In the genomic region with DNA sequence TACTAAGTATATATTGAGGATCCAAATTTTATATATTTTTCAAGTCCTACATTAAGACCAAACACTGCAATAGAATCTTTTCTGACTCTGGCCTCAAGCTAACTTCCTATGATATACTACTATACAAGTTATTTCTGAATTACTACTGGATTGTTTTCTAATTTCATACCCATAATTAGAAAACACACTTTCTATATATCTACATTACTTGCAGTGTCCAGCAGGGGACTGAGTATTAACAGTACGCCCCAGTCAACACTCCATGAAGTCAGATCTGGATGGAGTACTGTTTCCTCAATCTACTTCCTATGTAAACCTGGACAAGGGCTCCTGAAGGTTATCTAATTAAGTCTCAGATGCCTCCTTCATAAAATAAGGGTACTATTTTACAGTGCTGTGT, we compare ENCODE assay signal across 12 cellular contexts.
DNase-seq lines count a peak whose midpoint lies in the region; TF ChIP-seq lines count a peak whose summit lies in the region.
"Had no signal": no experiment of that assay in that cellular context is flagged by ENCODE, and none has a peak within 500 bp of the region (broad histone marks: within the 10 kb centered on the region; RNA-seq: fewer than 3 reads in every experiment).

No MANE protein-coding gene starts in this region.

- DNase-seq in NCI-H748 (lab: John Stamatoyannopoulos, UW; ENCODE audit: unreplicated experiment) = peak; percentile 8
- no peak for DNase-seq in NCI-H748 treated with DMSO at 0.1 percent for 48 hours (lab: John Stamatoyannopoulos, UW)
- DNase-seq in brain microvascular endothelial cell = no peak
- DNase-seq in osteoblast (ENCODE audit: insufficient read length, low spot score, missing footprints) = no peak
- DNase-seq in midbrain (lab: John Stamatoyannopoulos, UW) = no peak
- DNase-seq in COLO829 (ENCODE audit: low spot score) = no peak
- DNase-seq in caudate nucleus (lab: John Stamatoyannopoulos, UW) = no peak
- DNase-seq: left lung, MG63, spleen had no signal

- H2AFZ ChIP-seq in osteoblast (ENCODE audit: low read length) = no peak overlapping the region

- H3K79me2 ChIP-seq in osteoblast (ENCODE audit: insufficient read depth, low read length) = no peaks in the 10 kb centered on the region

- peak; percentile 47 for TF ChIP-seq CTCF in LNCAP (IDR thresholded peaks at IDR 0.05)
- peak; percentile 57 for TF ChIP-seq CTCF in brain microvascular endothelial cell (IDR thresholded peaks at IDR 0.05; ENCODE audit: low read depth, low read length, missing control alignments)
- peak; percentile 43 for TF ChIP-seq CTCF in osteoblast (IDR thresholded peaks at IDR 0.05; ENCODE audit: extremely low read depth, low read depth, low read length)

- no peak overlapping the region for H3K4me2 ChIP-seq in osteoblast (ENCODE audit: insufficient read depth, low read length)

- no peaks in the 10 kb centered on the region for H4K20me1 ChIP-seq in osteoblast (ENCODE audit: insufficient read depth, low read length)
- H4K20me1 ChIP-seq: BLaER1 treated with 17β-estradiol and CSF1 and Interleukin-3, amounts not matched to agents 10 nM and 100 nM had no signal

- in situ Hi-C loops in brain microvascular endothelial cell (cut with HindIII; ENCODE audit: low pct_ligation_motif_present, low sequenced_read_pairs) = no loop called here

- H3K4me3 ChIP-seq in brain microvascular endothelial cell (ENCODE audit: low read depth, low read length) (no peak overlapping the region), osteoblast (ENCODE audit: insufficient read depth, low read length) (no peak overlapping the region)
- H3K4me3 ChIP-seq: BLaER1 treated with 17β-estradiol and CSF1 and Interleukin-3, amounts not matched to agents 10 nM and 100 nM; left lung; MG63; spleen had no signal

- no peaks in the 10 kb centered on the region for H3K27me3 ChIP-seq in brain microvascular endothelial cell (replicated peaks)
- no peaks in the 10 kb centered on the region for H3K27me3 ChIP-seq in osteoblast (ENCODE audit: insufficient read depth, low read length)
- H3K27me3 ChIP-seq: BLaER1 treated with 17β-estradiol and CSF1 and Interleukin-3, amounts not matched to agents 10 nM and 100 nM; left lung; MG63; spleen had no signal

- H3K4me1 ChIP-seq in osteoblast (ENCODE audit: insufficient read depth, low read length) = no peaks in the 10 kb centered on the region
- H3K4me1 ChIP-seq: left lung had no signal

- no peaks in the 10 kb centered on the region for H3K9me3 ChIP-seq in osteoblast (ENCODE audit: low read depth, low read length)
- H3K9me3 ChIP-seq: BLaER1 treated with 17β-estradiol and CSF1 and Interleukin-3, amounts not matched to agents 10 nM and 100 nM; left lung; MG63; spleen had no signal

- no peaks in the 10 kb centered on the region for H3K36me3 ChIP-seq in brain microvascular endothelial cell (replicated peaks)
- no peaks in the 10 kb centered on the region for H3K36me3 ChIP-seq in osteoblast (ENCODE audit: insufficient read depth, low read length)
- H3K36me3 ChIP-seq: left lung, MG63, spleen had no signal

- no peak overlapping the region for H3K27ac ChIP-seq in brain microvascular endothelial cell
- no peak overlapping the region for H3K27ac ChIP-seq in osteoblast (ENCODE audit: low read depth, low read length)
- no peak overlapping the region for H3K27ac ChIP-seq in caudate nucleus (ENCODE audit: low read depth, low read length)
- H3K27ac ChIP-seq: BLaER1 treated with 17β-estradiol and CSF1 and Interleukin-3, amounts not matched to agents 10 nM and 100 nM; left lung; spleen had no signal
